In the genomic region with DNA sequence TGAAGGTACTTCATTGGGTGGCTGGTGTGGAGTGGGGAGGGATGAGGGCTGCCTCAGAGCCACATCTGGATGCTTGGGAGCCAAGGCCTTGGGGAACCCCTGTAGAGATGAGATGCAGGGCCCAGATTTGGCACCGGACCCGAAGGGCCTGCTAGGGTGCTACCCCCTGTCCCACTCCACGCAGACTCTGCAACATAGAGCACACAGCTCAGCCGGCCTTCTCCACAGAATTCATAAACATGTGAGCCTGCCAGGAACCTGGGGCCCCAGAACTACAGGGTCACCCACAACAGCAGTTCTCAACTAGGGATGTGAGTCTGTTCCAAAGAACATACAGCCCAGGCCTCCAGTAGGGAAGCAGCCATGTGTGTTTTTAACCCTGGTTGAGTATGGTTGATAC, we compare ENCODE assay signal across 26 cellular contexts.
"Had no signal": no experiment of that assay in that cellular context is flagged by ENCODE, and none has a peak within 500 bp of the region (broad histone marks: within the 10 kb centered on the region; RNA-seq: fewer than 3 reads in every experiment).

No MANE protein-coding gene starts in this region.

- H3K4me3 ChIP-seq: coronary artery, left lung, prostate gland, right lobe of liver, smooth muscle cell, tibial nerve, uterus had no signal

- DNase-seq: activated CD4-positive, alpha-beta T cell treated with anti-CD3 and anti-CD28 coated beads for 48 hours; activated CD4-positive, CD25-positive, alpha-beta regulatory T cell; activated CD8-positive, alpha-beta memory T cell treated with anti-CD3 and anti-CD28 coated beads, Interleukin-2, amount 50 U/mL, for 4 hours; activated effector memory CD4-positive, alpha-beta T cell treated with Interleukin-2 at 50 U/mL for 16 hours; activated naive CD4-positive, alpha-beta T cell treated with anti-CD3 and anti-CD28 coated beads, Interleukin-2, amount 10 ng/mL, durations not matched to agents 7 days and 5 days; activated naive CD8-positive, alpha-beta T cell treated with anti-CD3 and anti-CD28 coated beads, Interleukin-2, amount 50 U/mL, for 24 hours; activated T-cell treated with anti-CD3 and anti-CD28 coated beads, Interleukin-2, amount 50 U/mL, for 4 hours; anterior cingulate cortex; brain microvascular endothelial cell; erythroblast; foreskin melanocyte; kidney; left lung; midbrain; nephron progenitor cell; right lobe of liver; stimulated activated CD4-positive, alpha-beta T cell treated with anti-CD3 and anti-CD28 coated beads, Interleukin-4, amount 100 ng/mL, for 24 hours; substantia nigra; SW 1271; uterus had no signal

- H3K9me3 Mint-ChIP-seq: activated naive CD4-positive, alpha-beta T cell treated with anti-CD3 and anti-CD28 coated beads, Interleukin-2, amount 10 ng/mL, durations not matched to agents 7 days and 5 days; activated naive CD8-positive, alpha-beta T cell treated with anti-CD3 and anti-CD28 coated beads, Interleukin-2, amount 50 U/mL, for 24 hours; activated T-cell treated with anti-CD3 and anti-CD28 coated beads, Interleukin-2, amount 50 U/mL, for 4 hours; central memory CD8-positive, alpha-beta T cell; nephron progenitor cell; stimulated activated effector memory CD8-positive, alpha-beta T cell treated with anti-CD3 and anti-CD28 coated beads, Interleukin-12 subunit alpha, Interleukin-12 subunit beta, amount 100 ng/mL, for 72 hours had no signal

- H3K27me3 ChIP-seq: brain microvascular endothelial cell, left lung, right lobe of liver, tibial nerve, uterus had no signal

- H3K9me3 ChIP-seq: left lung, prostate gland, right lobe of liver, tibial nerve, uterus had no signal

- H3K27me3 Mint-ChIP-seq: central memory CD8-positive, alpha-beta T cell had no signal

- H3K4me3 Mint-ChIP-seq: activated naive CD4-positive, alpha-beta T cell treated with anti-CD3 and anti-CD28 coated beads, Interleukin-2, amount 10 ng/mL, durations not matched to agents 7 days and 5 days; activated naive CD8-positive, alpha-beta T cell treated with anti-CD3 and anti-CD28 coated beads, Interleukin-2, amount 50 U/mL, for 24 hours; activated T-cell treated with anti-CD3 and anti-CD28 coated beads, Interleukin-2, amount 50 U/mL, for 4 hours; central memory CD8-positive, alpha-beta T cell; nephron progenitor cell; stimulated activated effector memory CD8-positive, alpha-beta T cell treated with anti-CD3 and anti-CD28 coated beads, Interleukin-12 subunit alpha, Interleukin-12 subunit beta, amount 100 ng/mL, for 72 hours had no signal

- H3K27ac Mint-ChIP-seq: activated naive CD4-positive, alpha-beta T cell treated with anti-CD3 and anti-CD28 coated beads, Interleukin-2, amount 10 ng/mL, durations not matched to agents 7 days and 5 days; activated naive CD8-positive, alpha-beta T cell treated with anti-CD3 and anti-CD28 coated beads, Interleukin-2, amount 50 U/mL, for 24 hours; nephron progenitor cell had no signal

- H3K36me3 ChIP-seq: brain microvascular endothelial cell, left lung, prostate gland, right lobe of liver, tibial nerve, uterus had no signal

- H3K36me3 Mint-ChIP-seq: stimulated activated effector memory CD8-positive, alpha-beta T cell treated with anti-CD3 and anti-CD28 coated beads, Interleukin-12 subunit alpha, Interleukin-12 subunit beta, amount 100 ng/mL, for 72 hours had no signal

- H3K27ac ChIP-seq: brain microvascular endothelial cell, coronary artery, left lung, right lobe of liver, tibial nerve, uterus had no signal

- ATAC-seq: activated naive CD8-positive, alpha-beta T cell treated with anti-CD3 and anti-CD28 coated beads, Interleukin-2, amount 50 U/mL, for 24 hours; activated T-cell treated with anti-CD3 and anti-CD28 coated beads, Interleukin-2, amount 50 U/mL, for 4 hours; left lung; right lobe of liver; stimulated activated effector memory CD8-positive, alpha-beta T cell treated with anti-CD3 and anti-CD28 coated beads, Interleukin-12 subunit alpha, Interleukin-12 subunit beta, amount 100 ng/mL, for 72 hours had no signal
